Comparison of ENCODE assay signal across 8 cellular contexts in genomic region chr20:49188101-49188784, GRCh38. TPM values are rescaled to one million over a fixed set of nuclear protein-coding genes. Genes with fewer than 3 reads are reported as not detected.
A peak's percentile ranks its signal among the peaks of the same experiment; 100 is the strongest.
DNase-seq lines count a peak whose midpoint lies in the region; FAIRE-seq and TF ChIP-seq lines count a peak whose summit lies in the region.

STAU1 (minus strand) TSS chr20:49188334; CDS start chr20:49166201, 22,133 bp downstream.

- DNase-seq in GM04503 (ENCODE audit: low read depth) (peak; percentile 64), HFF-Myc (ENCODE audit: extremely low read depth, low read depth) (peak; percentile 75), NB4 (ENCODE audit: low read depth) (peak; percentile 98), SK-N-DZ (ENCODE audit: low spot score) (peak; percentile 97), frontal cortex (ENCODE audit: low spot score in 2 of 2) (peak; percentile 98 to 99), neuronal stem cell (ENCODE audit: low spot score) (peak; percentile 93)
- peak; percentile 95 for DNase-seq in activated naive CD4-positive, alpha-beta T cell treated with anti-CD3 and anti-CD28 coated beads for 36 hours

- no peak within 1 kb of the TSS for H4K8ac ChIP-seq in neuronal stem cell (ENCODE audit: low read depth, low read length)

- H3K4me1 ChIP-seq in neuronal stem cell (ENCODE audit: control insufficient read depth in 2 of 2, insufficient read depth in 1 of 2, low read depth in 1 of 2, low read length in 2 of 2) (peaks cover 0 to 3% of the 10 kb centered on the region in 2 donors), subcutaneous abdominal adipose tissue (ENCODE audit: control insufficient read depth in 5 of 5, insufficient read depth in 5 of 5, low read length in 5 of 5) (peaks cover 2 to 31% (median 19%) of the 10 kb centered on the region in 5 donors)

- no peak within 1 kb of the TSS for H2AK5ac ChIP-seq in neuronal stem cell (ENCODE audit: low read depth, low read length)

- H2BK120ac ChIP-seq in neuronal stem cell (ENCODE audit: low read depth, low read length), result peak within 1 kb of the TSS; percentile 87

- H3K27ac ChIP-seq in neuronal stem cell (replicated peaks; ENCODE audit: low read length) (peak within 1 kb of the TSS; percentile 67), subcutaneous abdominal adipose tissue (ENCODE audit: low read depth, low read length) (peak within 1 kb of the TSS; percentile 82)

- H3K4ac ChIP-seq in neuronal stem cell (ENCODE audit: low read length), result no peak within 1 kb of the TSS

- peaks cover 34% of the 10 kb centered on the region for H3K4me1 Mint-ChIP-seq in activated naive CD4-positive, alpha-beta T cell treated with anti-CD3 and anti-CD28 coated beads for 36 hours (ENCODE audit: low read depth)

- H3K4me2 ChIP-seq in neuronal stem cell (ENCODE audit: insufficient read depth, low read length, poor library complexity, severe bottlenecking), result peak within 1 kb of the TSS; percentile 63

- peak within 1 kb of the TSS; percentile 53 for H2BK5ac ChIP-seq in neuronal stem cell (ENCODE audit: low read length)

- no peak within 1 kb of the TSS for H4K91ac ChIP-seq in neuronal stem cell (ENCODE audit: low read depth, low read length, poor library complexity)

- peak within 1 kb of the TSS; percentile 97 for H3K9ac ChIP-seq in neuronal stem cell (ENCODE audit: low read depth, low read length, poor library complexity)
- peak within 1 kb of the TSS; percentile 78 to 92 (median 87) for H3K9ac ChIP-seq in subcutaneous abdominal adipose tissue (ENCODE audit: low read length in 5 of 5)

- H2BK15ac ChIP-seq in neuronal stem cell (ENCODE audit: low read length), result no peak within 1 kb of the TSS

- H3K14ac ChIP-seq in neuronal stem cell (ENCODE audit: low read length), result peak within 1 kb of the TSS; percentile 89

- peak within 1 kb of the TSS; percentile 73 for H3K4me3 ChIP-seq in HFF-Myc (replicated peaks; ENCODE audit: low read depth, low read length)
- H3K4me3 ChIP-seq in NB4 (ENCODE audit: low read depth, low read length), result peak within 1 kb of the TSS; percentile 84
- peak within 1 kb of the TSS; percentile 68 to 99 for H3K4me3 ChIP-seq in neuronal stem cell (ENCODE audit: low read length in 2 of 2)
- H3K4me3 ChIP-seq in subcutaneous abdominal adipose tissue (ENCODE audit: low read depth in 1 of 5, low read length in 5 of 5), result peak within 1 kb of the TSS; percentile 83 to 96 (median 88)

- H3K9me3 ChIP-seq in neuronal stem cell (replicated peaks in 1 of 2; ENCODE audit: control insufficient read depth in 2 of 2, insufficient read depth in 1 of 2, low read depth in 1 of 2, low read length in 2 of 2) (no peaks in the 10 kb centered on the region), subcutaneous abdominal adipose tissue (ENCODE audit: control insufficient read depth in 5 of 5, low read length in 5 of 5) (no peaks in the 10 kb centered on the region)

- peaks cover 11% of the 10 kb centered on the region for H3K36me3 Mint-ChIP-seq in activated naive CD4-positive, alpha-beta T cell treated with anti-CD3 and anti-CD28 coated beads for 36 hours (ENCODE audit: low read depth)

- H3K23ac ChIP-seq in neuronal stem cell (ENCODE audit: low read depth, low read length, poor library complexity), result peak within 1 kb of the TSS; percentile 93

- H3K4me3 Mint-ChIP-seq in activated naive CD4-positive, alpha-beta T cell treated with anti-CD3 and anti-CD28 coated beads for 36 hours, result peak within 1 kb of the TSS; percentile 82

- H3K18ac ChIP-seq in neuronal stem cell (ENCODE audit: low read length), result peak within 1 kb of the TSS; percentile 94

- TF ChIP-seq POLR2A in NB4 (IDR thresholded peaks at IDR 0.05; ENCODE audit: extremely low read depth, insufficient read length), result peak; percentile 60

- TF ChIP-seq CTCF in HFF-Myc (IDR thresholded peaks at IDR 0.05; ENCODE audit: low read depth, low read length, missing control alignments) (no peak), NB4 (IDR thresholded peaks at IDR 0.05; ENCODE audit: low read depth, low read length) (no peak)

- no peak for FAIRE-seq in frontal cortex (lab: Jason Lieb, UNC)

- no CpG with 5 or more reads among the region's 61 CpGs for WGBS in neuronal stem cell (ENCODE audit: extremely low coverage in 2 of 2, insufficient read length in 2 of 2, insufficient replicate concordance in 1 of 2), 2 donors

- H3K27ac Mint-ChIP-seq in activated naive CD4-positive, alpha-beta T cell treated with anti-CD3 and anti-CD28 coated beads for 36 hours, result peak within 1 kb of the TSS; percentile 90

- peaks cover 2% of the 10 kb centered on the region for H3K79me1 ChIP-seq in neuronal stem cell (ENCODE audit: low read depth, low read length)

- H2BK12ac ChIP-seq in neuronal stem cell (ENCODE audit: low read length), result no peak within 1 kb of the TSS

- peak within 1 kb of the TSS; percentile 89 for H2AFZ ChIP-seq in neuronal stem cell (ENCODE audit: low read length)

- no peaks in the 10 kb centered on the region for H3K9me3 Mint-ChIP-seq in activated naive CD4-positive, alpha-beta T cell treated with anti-CD3 and anti-CD28 coated beads for 36 hours

- intact Hi-C loops in activated naive CD4-positive, alpha-beta T cell treated with anti-CD3 and anti-CD28 coated beads for 36 hours (cut with micrococcal nuclease), result loop anchor here (1.0 to 5.0 kb wide), 4 partner anchors 22 to 90 kb away; partner anchors contain the start of genes DDX27 and ZNFX1

- no peaks in the 10 kb centered on the region for H3K27me3 Mint-ChIP-seq in activated naive CD4-positive, alpha-beta T cell treated with anti-CD3 and anti-CD28 coated beads for 36 hours (ENCODE audit: low read depth)

- CTCF ChIA-PET in activated naive CD4-positive, alpha-beta T cell treated with anti-CD3 and anti-CD28 coated beads for 36 hours (lab: Charles Lee), result interaction anchor here (0.7 to 3.3 kb wide), 4 partner anchors 11 to 56 kb away, joined by 3 to 16 read pairs (median 4); no protein-coding TSS in a partner anchor

- H3K27me3 ChIP-seq in neuronal stem cell (ENCODE audit: control insufficient read depth in 3 of 3, insufficient read depth in 3 of 3, low read depth in 1 of 3, low read length in 3 of 3) (no peaks in the 10 kb centered on the region), subcutaneous abdominal adipose tissue (ENCODE audit: control insufficient read depth in 5 of 5, insufficient read depth in 4 of 5, low read length in 5 of 5) (no peaks in the 10 kb centered on the region)

- H3K36me3 ChIP-seq in neuronal stem cell (replicated peaks in 1 of 2; ENCODE audit: control insufficient read depth in 2 of 2, insufficient read depth in 2 of 2, low read length in 2 of 2) (peaks cover 0 to 21% of the 10 kb centered on the region in 2 donors), subcutaneous abdominal adipose tissue (ENCODE audit: control insufficient read depth in 5 of 5, insufficient read depth in 5 of 5, low read length in 5 of 5) (no peaks in the 10 kb centered on the region)

RNA-seq across cellular contexts. Expression of gene STAU1, which starts in this region (rescaled TPM):
- polyA plus RNA-seq in SK-N-DZ (2014; cell fraction: cytosol; rRNA removed), result 72.3 and 72.8 TPM in 2 replicates
- polyA plus RNA-seq in SK-N-DZ (2014; cell fraction: nucleus; rRNA removed), result 36.1 and 47.2 TPM in 2 replicates
- total RNA-seq in activated naive CD4-positive, alpha-beta T cell treated with anti-CD3 and anti-CD28 coated beads for 36 hours, result 10 to 100 TPM; 50.6 to 54.4 TPM
- 46.5 TPM for total RNA-seq in frontal cortex
- polyA plus RNA-seq in neuronal stem cell (2013, experiment 1 of 2), result 86.7 TPM
- 88.8 TPM for polyA plus RNA-seq in neuronal stem cell (2013, experiment 2 of 2)

Comparison
In these comparisons a context has a peak if more than half of its experiments do, and no peak if none do; other contexts are left out.
1. Peak in every context shown above with its lines: DNase-seq, H3K4me3 ChIP-seq and H3K27ac ChIP-seq.